19 cellular contexts compared by ENCODE assay signal in genomic region chr11:74338963-74339362, GRCh38. TPM values are rescaled to one million over a fixed set of nuclear protein-coding genes. Genes with fewer than 3 reads are reported as not detected.
A peak's percentile ranks its signal among the peaks of the same experiment; 100 is the strongest.
DNase-seq lines count a peak whose midpoint lies in the region; ATAC-seq and TF ChIP-seq lines count a peak whose summit lies in the region.
"Had no signal": no experiment of that assay in that cellular context is flagged by ENCODE, and none has a peak within 500 bp of the region (broad histone marks: within the 10 kb centered on the region; RNA-seq: fewer than 3 reads in every experiment).

No MANE protein-coding gene starts in this region.

- POLR2A ChIA-PET in Caco-2 (lab: Charles Lee), result no interaction called here

- ATAC-seq in left colon, result peak; percentile 92
- ATAC-seq: HCT116 had no signal

- H3K36me3 Mint-ChIP-seq in Caco-2 (ENCODE audit: insufficient read depth, unreplicated experiment), result no peaks in the 10 kb centered on the region

- H3K27me3 ChIP-seq in Caco-2 (replicated peaks; ENCODE audit: control insufficient read depth, insufficient read depth, low read length) (no peaks in the 10 kb centered on the region), stomach (no peaks in the 10 kb centered on the region)
- H3K27me3 ChIP-seq: BLaER1, MG63 had no signal

- H3K27me3 Mint-ChIP-seq in Caco-2 (ENCODE audit: insufficient read depth, unreplicated experiment), result no peaks in the 10 kb centered on the region
- H3K27me3 Mint-ChIP-seq: CD4-positive, alpha-beta T cell had no signal

- no peak for TF ChIP-seq EP300 in stomach (IDR thresholded peaks at IDR 0.05)

- BruUV-seq in Caco-2 (replicated peaks; lab: Mats Ljungman, UMichigan), result no TSS peak

- H3K4me3 ChIP-seq in Caco-2 (ENCODE audit: low read depth, low read length) (no peak overlapping the region), stomach (no peak overlapping the region)
- H3K4me3 ChIP-seq: BLaER1, MG63 had no signal

- no peaks in the 10 kb centered on the region for H3K9me3 Mint-ChIP-seq in Caco-2 (ENCODE audit: unreplicated experiment)
- H3K9me3 Mint-ChIP-seq: CD4-positive, alpha-beta T cell had no signal

- no peak for TF ChIP-seq POLR2A in stomach (IDR thresholded peaks at IDR 0.05)

- intact Hi-C loops in Caco-2 (cut with micrococcal nuclease; ENCODE audit: unreplicated experiment) (no loop called here), left colon (cut with DNase I, micrococcal nuclease) (no loop called here), stomach (cut with DNase I; ENCODE audit: low total_unique reads) (no loop called here)

- H3K4me3 Mint-ChIP-seq in Caco-2 (ENCODE audit: unreplicated experiment), result peak overlapping the region; percentile 1
- H3K4me3 Mint-ChIP-seq: CD4-positive, alpha-beta T cell had no signal

- no peak overlapping the region for H3K27ac Mint-ChIP-seq in Caco-2 (ENCODE audit: unreplicated experiment)
- H3K27ac Mint-ChIP-seq: CD4-positive, alpha-beta T cell had no signal

- peak in 1 of 2 experiments; percentile 58 for DNase-seq in Caco-2
- DNase-seq in HuH-7.5 (ENCODE audit: low spot score), result peak; percentile 19
- peak in 1 of 2 donors; percentile 34 for DNase-seq in left colon
- DNase-seq in stomach, result peak; percentile 42
- DNase-seq in NCI-H446 (lab: John Stamatoyannopoulos, UW), result no peak
- no peak for DNase-seq in stimulated activated CD4-positive, alpha-beta T cell treated with anti-CD3 and anti-CD28 coated beads, Interleukin-4, amount 100 ng/mL, for 4 hours
- no peak for DNase-seq in NCI-H1092 treated with DMSO at 0.1 percent for 48 hours (lab: John Stamatoyannopoulos, UW)
- DNase-seq: CD4-positive, alpha-beta T cell; DMS79 treated with DMSO at 0.1 percent for 48 hours; GF-D8; KBM-7; MG63; NCI-H2029; NCI-H69; Right ventricle myocardium superior; RPMI8226 had no signal

- H3K9me3 ChIP-seq in Caco-2 (0 out of 2 replicates have a peak, but pooled peaks cover 3% of the 10 kb centered on the region), stomach (no peaks in the 10 kb centered on the region)
- H3K9me3 ChIP-seq: BLaER1, MG63 had no signal

- WGBS in stomach, 5 donors, result 21 to 49% (median 32%) methylated on average over 6 of the region's 6 CpGs

- H3K4me1 Mint-ChIP-seq in Caco-2 (ENCODE audit: low read depth, unreplicated experiment), result peaks cover 27% of the 10 kb centered on the region

- CTCF ChIA-PET in Caco-2 (lab: Charles Lee), result no interaction called here

- H3K36me3 ChIP-seq in Caco-2 (ENCODE audit: control insufficient read depth, insufficient read depth, low read length), result no peaks in the 10 kb centered on the region
- peaks cover 0 to 40% (median 19%) of the 10 kb centered on the region in 4 donors for H3K36me3 ChIP-seq in stomach
- H3K36me3 ChIP-seq: MG63 had no signal

- H3K4me1 ChIP-seq in Caco-2 (peaks cover 32% of the 10 kb centered on the region), stomach (peaks cover 6 to 17% (median 12%) of the 10 kb centered on the region in 4 donors)
- H3K4me1 ChIP-seq: BLaER1 had no signal

- TF ChIP-seq CTCF in Caco-2 (IDR thresholded peaks at IDR 0.05; ENCODE audit: insufficient read depth in 1 of 2, low read depth in 1 of 2, low read length in 1 of 2, severe bottlenecking in 1 of 2, unreplicated experiment in 1 of 2) (no peak), stomach (IDR thresholded peaks at IDR 0.05) (no peak)

- H3K27ac ChIP-seq in stomach, result no peak overlapping the region
- H3K27ac ChIP-seq: BLaER1, HL-60 had no signal

RNA-seq across cellular contexts. Expression of gene P4HA3, which starts 27.5 kb away (rescaled TPM):
- total RNA-seq in Caco-2 (2022) (0.42 TPM in 1 of 2 replicates, not detected in the other), left colon (under 1 TPM; 0.25 to 0.27 TPM), stomach (under 1 TPM in 2 of 5 donors, not detected in 3; 0.55 to 0.87 TPM)
- polyA plus RNA-seq in stomach, result 1 to 10 TPM in 1 of 3 donors, under 1 TPM in 1, not detected in 1; 0.28 to 2.6 TPM
- total RNA-seq: CD4-positive, alpha-beta T cell; Right ventricle myocardium superior had no signal

RNA-seq across cellular contexts. Expression of gene PGM2L1, which starts 59.3 kb away (rescaled TPM):
- total RNA-seq in Caco-2 (2022), result 7.7 and 8.0 TPM in 2 replicates
- 10 to 100 TPM in 1 of 2 donors, 1 to 10 TPM in 1; 9.9 to 14.3 TPM for total RNA-seq in left colon
- 10 to 100 TPM in 1 of 5 donors, 1 to 10 TPM in 3, under 1 TPM in 1; under 0.01 to 12.5 (median 4.1) TPM for total RNA-seq in stomach
- 1 to 10 TPM in 1 of 3 donors, under 1 TPM in 2; 0.46 to 2.3 (median 0.70) TPM for polyA plus RNA-seq in stomach

Comparison
In these comparisons a context has a peak if more than half of its experiments do, and no peak if none do; other contexts are left out.
1. DNase-seq: peak in HuH-7.5 (single experiment) and stomach (single experiment); none in NCI-H446 (0 of 2), stimulated activated CD4-positive, alpha-beta T cell treated with anti-CD3 and anti-CD28 coated beads, Interleukin-4, amount 100 ng/mL, for 4 hours (0 of 2) and NCI-H1092 treated with DMSO at 0.1 percent for 48 hours (single experiment).